In genomic region chr16:58494981-58495860, GRCh38 we compare ENCODE assay signal across 7 cellular contexts. TPM values are rescaled to one million over a fixed set of nuclear protein-coding genes. Genes with fewer than 3 reads are reported as not detected.
DNase-seq lines count a peak whose midpoint lies in the region; ATAC-seq, FAIRE-seq and TF ChIP-seq lines count a peak whose summit lies in the region.

No MANE protein-coding gene starts in this region.

- H3K9me3 ChIP-seq in small intestine (ENCODE audit: control insufficient read depth, low read depth): no peaks in the 10 kb centered on the region

- DNase-seq in NCI-H1436 (lab: John Stamatoyannopoulos, UW): peak; percentile 95
- peak in 3 of 5 donors; percentile 43 to 74 (median 56) for DNase-seq in T-helper 1 cell
- peak; percentile 85 for DNase-seq in bronchial epithelial cell (ENCODE audit: low read depth)
- DNase-seq in iPS-NIHi11 (ENCODE audit: low spot score): peak; percentile 91
- peak; percentile 47 for DNase-seq in small intestine

- H3K4me3 ChIP-seq in bronchial epithelial cell (ENCODE audit: low read depth, low read length) (no peak overlapping the region), small intestine (ENCODE audit: low read depth in 1 of 2, low read length in 2 of 2) (no peak overlapping the region)

- peak overlapping the region in 1 of 2 donors; percentile 77 for H3K27ac ChIP-seq in small intestine (ENCODE audit: low read depth in 1 of 2, low read length in 1 of 2)

- FAIRE-seq in bronchial epithelial cell (lab: Jason Lieb, UNC): no peak
- FAIRE-seq in small intestine (lab: Jason Lieb, UNC): no peak

- 30 to 32% (median 31%) methylated on average over 21 of the region's 21 CpGs for WGBS in small intestine, 3 donors

- H3K36me3 ChIP-seq in bronchial epithelial cell (ENCODE audit: control insufficient read depth, insufficient read depth, low read length) (no peaks in the 10 kb centered on the region), small intestine (ENCODE audit: control insufficient read depth in 2 of 2, insufficient read depth in 2 of 2, low read length in 2 of 2) (no peaks in the 10 kb centered on the region)

- TF ChIP-seq CTCF in GM12873 (IDR thresholded peaks at IDR 0.05; ENCODE audit: insufficient read depth, low read depth, low read length, missing control alignments) (peak; percentile 68), bronchial epithelial cell (IDR thresholded peaks at IDR 0.05; ENCODE audit: insufficient read depth, low read length, severe bottlenecking) (peak; percentile 52)

- H3K27me3 ChIP-seq in bronchial epithelial cell (ENCODE audit: control insufficient read depth, insufficient read depth, low read length): no peaks in the 10 kb centered on the region
- no peaks in the 10 kb centered on the region for H3K27me3 ChIP-seq in small intestine (ENCODE audit: control insufficient read depth in 2 of 2, insufficient read depth in 2 of 2, low read length in 2 of 2)

- no peaks in the 10 kb centered on the region for H3K4me1 ChIP-seq in small intestine (ENCODE audit: control insufficient read depth in 2 of 2, insufficient read depth in 1 of 2, low read depth in 1 of 2, low read length in 1 of 2)

- peak; percentile 63 for ATAC-seq in HG02798 (IDR thresholded peaks at IDR 0.05; ENCODE audit: poor library complexity, unreplicated experiment)

RNA-seq across cellular contexts. Expression of gene NDRG4, which starts 4.7 kb away (rescaled TPM):
- 2.6 and 2.8 TPM in 2 replicates for total RNA-seq in bronchial epithelial cell
- 10 to 100 TPM in 1 of 3 donors, 1 to 10 TPM in 1, under 1 TPM in 1; 0.67 to 19.3 (median 8.4) TPM for polyA plus RNA-seq in small intestine

RNA-seq across cellular contexts. Expression of gene SETD6, which starts 20.1 kb away (rescaled TPM):
- total RNA-seq in bronchial epithelial cell: 18.6 and 23.2 TPM in 2 replicates
- polyA plus RNA-seq in small intestine: 1 to 10 TPM; 7.5 to 7.6 (median 7.6) TPM
